Comparison of ENCODE assay signal across 2 cellular contexts in genomic region chr3:178518660-178519396, GRCh38.
TF ChIP-seq lines count a peak whose summit lies in the region.

No MANE protein-coding gene starts in this region.

TF ChIP-seq in GM12878, 131 proteins besides CTCF, POLR2A, EP300 and RAD21 (continued from another document and continues in another):
- peak; percentile 94 for TF ChIP-seq ZNF687 (IDR thresholded peaks at IDR 0.05)
- TF ChIP-seq SREBF2 (IDR thresholded peaks at IDR 0.05; ENCODE audit: low read length) = no peak
- TF ChIP-seq E2F8 (IDR thresholded peaks at IDR 0.05; ENCODE audit: low read depth, partially characterized antibody) = peak; percentile 21
- TF ChIP-seq TBL1XR1 (IDR thresholded peaks at IDR 0.05; ENCODE audit: low read depth, low read length) = no peak
- TF ChIP-seq SMAD1 (IDR thresholded peaks at IDR 0.05; ENCODE audit: low read depth, partially characterized antibody) = peak; percentile 54
- TF ChIP-seq MAX (IDR thresholded peaks at IDR 0.05; ENCODE audit: low read depth, low read length) = no peak
- TF ChIP-seq EGR1 (IDR thresholded peaks at IDR 0.05; ENCODE audit: borderline replicate concordance in 1 of 2, low read depth in 2 of 2, low read length in 2 of 2) = no peak
- peak; percentile 98 for TF ChIP-seq FOXM1 (IDR thresholded peaks at IDR 0.05; ENCODE audit: low read depth, low read length)
- TF ChIP-seq ZNF622 (IDR thresholded peaks at IDR 0.05) = no peak
- TF ChIP-seq HCFC1 (IDR thresholded peaks at IDR 0.05; ENCODE audit: low read length) = no peak
- no peak for TF ChIP-seq HDAC6 (IDR thresholded peaks at IDR 0.05; ENCODE audit: unreplicated experiment)
- TF ChIP-seq USF1 (IDR thresholded peaks at IDR 0.05; ENCODE audit: borderline replicate concordance, extremely low read length, insufficient read depth, low read depth, low read length) = no peak
- no peak for TF ChIP-seq ELK1 (IDR thresholded peaks at IDR 0.05; ENCODE audit: low read depth, low read length)
- peak; percentile 18; the same call in 1 of the 2 replicates for TF ChIP-seq EED (IDR thresholded peaks at IDR 0.05; ENCODE audit: low read depth)

TF ChIP-seq in WTC11, 78 proteins besides CTCF, POLR2A, EP300 and RAD21 (continued from another document):
- TF ChIP-seq ARID4B (CRISPR knock-in tag; IDR thresholded peaks at IDR 0.05; ENCODE audit: borderline replicate concordance) (no peak), RORB (CRISPR knock-in tag; IDR thresholded peaks at IDR 0.05) (no peak), ZBTB43 (CRISPR knock-in tag; IDR thresholded peaks at IDR 0.05) (no peak), ATF1 (CRISPR knock-in tag; IDR thresholded peaks at IDR 0.05) (no peak), GTF2I (CRISPR knock-in tag; conservative IDR thresholded peaks at IDR 0.05) (no peak), NR2C2 (CRISPR knock-in tag; IDR thresholded peaks at IDR 0.05) (no peak)
